Comparison of ENCODE assay signal across 9 cellular contexts in genomic region chr15:64507845-64508244, GRCh38. TPM values are rescaled to one million over a fixed set of nuclear protein-coding genes. Genes with fewer than 3 reads are reported as not detected.
A peak's percentile ranks its signal among the peaks of the same experiment; 100 is the strongest.
DNase-seq lines count a peak whose midpoint lies in the region; ATAC-seq and TF ChIP-seq lines count a peak whose summit lies in the region.
"Had no signal": no experiment of that assay in that cellular context is flagged by ENCODE, and none has a peak within 500 bp of the region (broad histone marks: within the 10 kb centered on the region; RNA-seq: fewer than 3 reads in every experiment).

No MANE protein-coding gene starts in this region.

- peak; percentile 15 for ATAC-seq in GM19455 (IDR thresholded peaks at IDR 0.05; ENCODE audit: unreplicated experiment)
- no peak for ATAC-seq in GM21447 (IDR thresholded peaks at IDR 0.05; ENCODE audit: unreplicated experiment)
- no peak for ATAC-seq in HG03442 (IDR thresholded peaks at IDR 0.05; ENCODE audit: unreplicated experiment)

- TF ChIP-seq CTCF in OCI-LY1 (IDR thresholded peaks at IDR 0.05; ENCODE audit: low read length) = no peak
- no peak for TF ChIP-seq CTCF in esophagus muscularis mucosa (IDR thresholded peaks at IDR 0.05)
- TF ChIP-seq CTCF in stomach (IDR thresholded peaks at IDR 0.05) = no peak

- H3K27ac ChIP-seq in OCI-LY1 (ENCODE audit: low read depth, low read length, poor library complexity, severe bottlenecking) (peak overlapping the region; percentile 58), esophagus muscularis mucosa (replicated peaks in 1 of 4) (peak overlapping the region; percentile 35 to 48 (median 39)), stomach (peak overlapping the region; percentile 12 to 75 (median 56))

- H3K4me3 ChIP-seq in OCI-LY1 (ENCODE audit: low read depth, low read length, poor library complexity, severe bottlenecking) = no peak overlapping the region
- no peak overlapping the region for H3K4me3 ChIP-seq in esophagus muscularis mucosa
- no peak overlapping the region for H3K4me3 ChIP-seq in stomach
- H3K4me3 ChIP-seq: ovary had no signal

- H3K4me1 ChIP-seq in OCI-LY1 (ENCODE audit: insufficient read depth, low read length, severe bottlenecking) (peaks cover 42% of the 10 kb centered on the region), esophagus muscularis mucosa (peaks cover 23 to 76% (median 64%) of the 10 kb centered on the region in 4 donors), stomach (peaks cover 32 to 69% (median 49%) of the 10 kb centered on the region in 4 donors)

- H3K79me2 ChIP-seq in OCI-LY1 (ENCODE audit: insufficient read depth, low read length) = peaks cover 44% of the 10 kb centered on the region

- peaks cover 4% of the 10 kb centered on the region; the same call in 1 of the 2 replicates for H3F3A ChIP-seq in OCI-LY1 (ENCODE audit: insufficient read depth, low read length)

- H3K9me3 ChIP-seq in OCI-LY1 (ENCODE audit: low read length) = no peaks in the 10 kb centered on the region
- H3K9me3 ChIP-seq in esophagus muscularis mucosa = no peaks in the 10 kb centered on the region
- no peaks in the 10 kb centered on the region for H3K9me3 ChIP-seq in stomach
- H3K9me3 ChIP-seq: ovary had no signal

- H3K4me2 ChIP-seq in OCI-LY1 (ENCODE audit: low read length) = peak overlapping the region; percentile 57

- TF ChIP-seq POLR2A in esophagus muscularis mucosa (IDR thresholded peaks at IDR 0.05; ENCODE audit: low read depth) = no peak
- no peak for TF ChIP-seq POLR2A in stomach (IDR thresholded peaks at IDR 0.05)

- no peaks in the 10 kb centered on the region for H3K27me3 ChIP-seq in OCI-LY1 (ENCODE audit: insufficient read depth, low read length)
- H3K27me3 ChIP-seq in esophagus muscularis mucosa = no peaks in the 10 kb centered on the region
- H3K27me3 ChIP-seq in stomach = no peaks in the 10 kb centered on the region
- H3K27me3 ChIP-seq: ovary had no signal

- H3K9me2 ChIP-seq in OCI-LY1 (ENCODE audit: low read depth, low read length) = no peaks in the 10 kb centered on the region

- no peak overlapping the region for H3K9ac ChIP-seq in OCI-LY1 (ENCODE audit: low read length)

- no peak overlapping the region for H2AFZ ChIP-seq in OCI-LY1 (ENCODE audit: low read length)

- 75% methylated on average over 2 of the region's 2 CpGs for WGBS in esophagus muscularis mucosa
- 44 to 57% (median 49%) methylated on average over 2 of the region's 2 CpGs for WGBS in stomach, 5 donors

- intact Hi-C loops in esophagus muscularis mucosa (cut with DNase I) (no loop called here), stomach (cut with DNase I; ENCODE audit: low total_unique reads) (no loop called here)

- H3K36me3 ChIP-seq in OCI-LY1 (ENCODE audit: insufficient read depth, low read length) = peaks cover 29% of the 10 kb centered on the region; the same call in 1 of the 2 replicates
- H3K36me3 ChIP-seq in esophagus muscularis mucosa = peaks cover 0 to 13% (median 0%) of the 10 kb centered on the region in 4 donors
- peaks cover 0 to 9% (median 6%) of the 10 kb centered on the region in 4 donors for H3K36me3 ChIP-seq in stomach
- H3K36me3 ChIP-seq: ovary had no signal

- no peaks in the 10 kb centered on the region for H4K20me1 ChIP-seq in OCI-LY1 (ENCODE audit: insufficient read depth, low read length)

- TF ChIP-seq EP300 in esophagus muscularis mucosa (IDR thresholded peaks at IDR 0.05) = no peak
- no peak for TF ChIP-seq EP300 in stomach (IDR thresholded peaks at IDR 0.05)

- DNase-seq in esophagus muscularis mucosa (ENCODE audit: extremely low spot score) = no peak
- DNase-seq in stomach = no peak
- no peak for DNase-seq in activated T-cell treated with anti-CD3 and anti-CD28 coated beads, Interleukin-2, amount 50 U/mL, for 48 hours
- DNase-seq: NCI-H1105 had no signal

RNA-seq across cellular contexts. Expression of gene ZNF609, which starts 47.5 kb away (rescaled TPM):
- total RNA-seq in esophagus muscularis mucosa (10 to 100 TPM; 38.3 to 53.7 (median 45.3) TPM), stomach (10 to 100 TPM; 23.2 to 64.7 (median 32.5) TPM)
- polyA plus RNA-seq in stomach = 1 to 10 TPM; 2.7 to 7.0 (median 6.5) TPM
